In the genomic region with DNA sequence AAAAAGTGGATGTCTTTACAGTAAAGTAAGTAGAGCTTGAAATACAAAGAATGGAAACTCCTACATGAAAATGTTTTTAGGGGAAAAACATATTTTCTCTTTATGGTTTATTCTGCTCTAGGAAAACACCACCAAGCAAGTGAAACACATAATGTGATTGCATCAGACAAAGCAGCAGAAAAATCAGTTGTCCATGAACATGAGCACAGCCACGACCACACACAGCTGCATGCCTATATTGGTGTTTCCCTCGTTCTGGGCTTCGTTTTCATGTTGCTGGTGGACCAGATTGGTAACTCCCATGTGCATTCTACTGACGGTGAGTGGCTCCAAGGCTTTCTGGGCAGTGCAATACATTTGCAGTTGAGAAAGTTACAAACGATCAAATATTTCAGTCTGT, we compare ENCODE assay signal across 13 cellular contexts. TPM values are rescaled to one million over a fixed set of nuclear protein-coding genes. Genes with fewer than 3 reads are reported as not detected.
DNase-seq lines count a peak whose midpoint lies in the region; ATAC-seq and TF ChIP-seq lines count a peak whose summit lies in the region.
"Had no signal": no experiment of that assay in that cellular context is flagged by ENCODE, and none has a peak within 500 bp of the region (broad histone marks: within the 10 kb centered on the region; RNA-seq: fewer than 3 reads in every experiment).

No MANE protein-coding gene starts in this region.

- TF ChIP-seq CTCF in upper lobe of right lung (IDR thresholded peaks at IDR 0.05): no peak
- no peak for TF ChIP-seq CTCF in tibial artery (IDR thresholded peaks at IDR 0.05)

- H3K36me3 ChIP-seq in Karpas-422 (ENCODE audit: insufficient read depth, low read length) (peaks cover 23% of the 10 kb centered on the region), upper lobe of right lung (peaks cover 29% of the 10 kb centered on the region), tibial artery (peaks cover 0 to 17% (median 5%) of the 10 kb centered on the region in 3 donors)

- DNase-seq in Karpas-422 (peak; percentile 86), kidney tubule cell (ENCODE audit: low spot score) (peak; percentile 8), epidermal melanocyte (ENCODE audit: insufficient read length, low spot score) (no peak), upper lobe of right lung (no peak), tibial artery (no peak), NCI-H128 (lab: John Stamatoyannopoulos, UW; ENCODE audit: unreplicated experiment) (no peak)
- DNase-seq: activated gamma-delta T cell treated with Interleukin-2 at 50 U/mL for 16 hours, NCI-H748 treated with DMSO at 0.1 percent for 48 hours, thyroid gland had no signal

- H3K27me3 ChIP-seq in Karpas-422 (ENCODE audit: low read length) (no peaks in the 10 kb centered on the region), upper lobe of right lung (no peaks in the 10 kb centered on the region), tibial artery (no peaks in the 10 kb centered on the region)
- H3K27me3 ChIP-seq: thyroid gland had no signal

- H2AFZ ChIP-seq in Karpas-422 (ENCODE audit: low read length): no peak overlapping the region

- H3K27ac ChIP-seq in Karpas-422 (ENCODE audit: low read length) (peak overlapping the region; percentile 93), upper lobe of right lung (no peak overlapping the region), tibial artery (no peak overlapping the region)
- H3K27ac ChIP-seq: KMS-11, thyroid gland had no signal

- intact Hi-C loops in upper lobe of right lung (cut with DNase I) (no loop called here), tibial artery (cut with DNase I; ENCODE audit: low total_unique reads) (no loop called here)

- H3K4me1 ChIP-seq in Karpas-422 (ENCODE audit: low read length) (peaks cover 32% of the 10 kb centered on the region), upper lobe of right lung (no peaks in the 10 kb centered on the region), tibial artery (no peaks in the 10 kb centered on the region)

- no peaks in the 10 kb centered on the region for H3K9me2 ChIP-seq in Karpas-422 (replicated peaks; ENCODE audit: insufficient read depth, low read length)

- H3K9ac ChIP-seq in Karpas-422 (ENCODE audit: low read length): peak overlapping the region; percentile 66
- H3K9ac ChIP-seq: KMS-11 had no signal

- H3K79me2 ChIP-seq in Karpas-422 (ENCODE audit: low read length): peaks cover 87% of the 10 kb centered on the region

- no peaks in the 10 kb centered on the region for H4K20me1 ChIP-seq in Karpas-422 (ENCODE audit: insufficient read depth, low read depth, low read length)

- H3K4me3 ChIP-seq in Karpas-422 (ENCODE audit: low read length) (peak overlapping the region; percentile 38; the same call in 1 of the 2 replicates), upper lobe of right lung (no peak overlapping the region), tibial artery (no peak overlapping the region)
- H3K4me3 ChIP-seq: thyroid gland had no signal

- ATAC-seq in GM18517 (IDR thresholded peaks at IDR 0.05; ENCODE audit: unreplicated experiment) (peak; percentile 85), GM21737 (IDR thresholded peaks at IDR 0.05; ENCODE audit: unreplicated experiment) (peak; percentile 67), upper lobe of right lung (no peak)
- ATAC-seq: natural killer cell treated with Interleukin-12 subunit alpha and Interleukin-12 subunit beta and Interleukin-15 and Interleukin-18, amount 100 ng/mL, for 72 hours had no signal

- H3K9me3 ChIP-seq in Karpas-422 (ENCODE audit: low read length) (no peaks in the 10 kb centered on the region), upper lobe of right lung (no peaks in the 10 kb centered on the region), tibial artery (no peaks in the 10 kb centered on the region)
- H3K9me3 ChIP-seq: thyroid gland had no signal

- peak overlapping the region; percentile 67 for H3K4me2 ChIP-seq in Karpas-422 (ENCODE audit: low read depth, low read length, poor library complexity, severe bottlenecking)
- H3K4me2 ChIP-seq: KMS-11 had no signal

RNA-seq across cellular contexts. Expression of gene PLEKHD1, which starts 42.6 kb away (rescaled TPM):
- 0.41 TPM in 1 of 2 replicates, not detected in the other for total RNA-seq in Karpas-422 (2014; rRNA removed; shearing (Covaris generic); ENCODE audit: low replicate concordance)
- 0.41 TPM for total RNA-seq in upper lobe of right lung

RNA-seq across cellular contexts. Expression of gene SLC39A9, which starts 43.5 kb away (rescaled TPM):
- total RNA-seq in Karpas-422 (2014; rRNA removed; shearing (Covaris generic); ENCODE audit: low replicate concordance): 111 and 161 TPM in 2 replicates
- total RNA-seq in upper lobe of right lung: 55.6 TPM

RNA-seq across cellular contexts. Expression of gene ERH, which starts 43.8 kb away (rescaled TPM):
- total RNA-seq in Karpas-422 (2014; rRNA removed; shearing (Covaris generic); ENCODE audit: low replicate concordance): 168 and 296 TPM in 2 replicates
- total RNA-seq in upper lobe of right lung: 114 TPM

Comparison
In these comparisons a context has a peak if more than half of its experiments do, and no peak if none do; other contexts are left out.
1. DNase-seq: peak in Karpas-422 (single experiment) and kidney tubule cell (single experiment); none in epidermal melanocyte (single experiment), upper lobe of right lung (single experiment), tibial artery (0 of 2) and NCI-H128 (single experiment).